Comparison of ENCODE assay signal across 11 cellular contexts in the genomic region with DNA sequence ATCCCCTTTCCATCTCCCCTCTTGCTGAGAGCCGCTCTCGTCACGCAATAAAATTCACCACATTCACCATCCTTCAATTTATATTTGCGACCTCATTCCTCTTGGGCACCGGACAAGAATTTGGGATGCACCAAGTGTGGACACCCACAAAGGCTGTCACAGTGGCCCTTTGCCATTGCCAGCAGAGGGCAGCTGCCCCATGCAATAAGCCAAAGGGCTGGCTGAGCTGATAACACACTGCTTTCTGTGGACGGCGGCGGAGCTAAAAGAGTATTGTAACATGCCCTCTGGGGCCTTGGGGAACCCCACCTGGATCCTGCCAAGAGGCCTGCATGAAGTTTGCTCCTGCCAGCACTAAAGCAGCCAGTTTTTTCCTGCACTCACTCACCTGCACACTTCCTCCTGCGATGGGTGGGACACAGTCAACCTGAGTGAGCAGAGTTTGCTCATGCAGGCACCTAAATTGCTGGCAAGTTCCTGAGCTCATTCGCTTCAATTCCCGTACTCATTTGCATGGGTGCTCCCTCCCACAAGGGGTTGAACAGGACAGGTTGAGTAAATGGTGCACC.
DNase-seq lines count a peak whose midpoint lies in the region; ATAC-seq and TF ChIP-seq lines count a peak whose summit lies in the region.
"Had no signal": no experiment of that assay in that cellular context is flagged by ENCODE, and none has a peak within 500 bp of the region (broad histone marks: within the 10 kb centered on the region; RNA-seq: fewer than 3 reads in every experiment).

No MANE protein-coding gene starts in this region.

- DNase-seq in AG04449 (ENCODE audit: low read depth, low spot score) (no peak), HFFc6 (no peak), caudate nucleus (lab: John Stamatoyannopoulos, UW) (peak in 32 of 61 donors; percentile 1 to 54 (median 16)), left colon (peak; percentile 38 to 43), DMS153 treated with DMSO at 0.1 percent for 48 hours (lab: John Stamatoyannopoulos, UW; ENCODE audit: unreplicated experiment) (no peak)
- no peak for DNase-seq in activated CD4-positive, alpha-beta T cell treated with anti-CD3 and anti-CD28 coated beads for 48 hours
- no peak for DNase-seq in activated CD8-positive, alpha-beta T cell treated with anti-CD3 and anti-CD28 coated beads for 36 hours
- DNase-seq in activated T-cell treated with anti-CD3 and anti-CD28 coated beads, Interleukin-2, amount 50 U/mL, for 72 hours, result no peak
- DNase-seq: activated CD4-positive, CD25-positive, alpha-beta regulatory T cell treated with anti-CD3 and anti-CD28 coated beads, Interleukin-2, amount 50 U/mL, for 72 hours; CD8-positive, alpha-beta T cell; NCI-H2081 treated with DMSO at 0.1 percent for 48 hours had no signal

- H3K27ac ChIP-seq in caudate nucleus (ENCODE audit: low read depth, low read length), result no peak overlapping the region

- H3K4me1 Mint-ChIP-seq in HFFc6 (ENCODE audit: low read depth), result peaks cover 19% of the 10 kb centered on the region; the same call in 1 of the 2 replicates
- no peaks in the 10 kb centered on the region for H3K4me1 Mint-ChIP-seq in activated CD8-positive, alpha-beta T cell treated with anti-CD3 and anti-CD28 coated beads for 36 hours (ENCODE audit: low read depth)
- H3K4me1 Mint-ChIP-seq in activated T-cell treated with anti-CD3 and anti-CD28 coated beads, Interleukin-2, amount 50 U/mL, for 72 hours (ENCODE audit: low read depth), result no peaks in the 10 kb centered on the region

- H3K27me3 Mint-ChIP-seq in HFFc6 (ENCODE audit: insufficient read depth), result peaks cover 2% of the 10 kb centered on the region; the same call in 1 of the 2 replicates
- H3K27me3 Mint-ChIP-seq in activated CD8-positive, alpha-beta T cell treated with anti-CD3 and anti-CD28 coated beads for 36 hours, result peaks cover 2% of the 10 kb centered on the region
- H3K27me3 Mint-ChIP-seq in activated T-cell treated with anti-CD3 and anti-CD28 coated beads, Interleukin-2, amount 50 U/mL, for 72 hours (ENCODE audit: low read depth), result no peaks in the 10 kb centered on the region

- intact Hi-C loops in left colon (cut with DNase I, micrococcal nuclease), result no loop called here
- intact Hi-C loops in activated CD8-positive, alpha-beta T cell treated with anti-CD3 and anti-CD28 coated beads for 36 hours (cut with micrococcal nuclease), result no loop called here

- ATAC-seq in left colon, result peak; percentile 87
- no peak for ATAC-seq in activated CD8-positive, alpha-beta T cell treated with anti-CD3 and anti-CD28 coated beads for 36 hours
- ATAC-seq in activated T-cell treated with anti-CD3 and anti-CD28 coated beads, Interleukin-2, amount 50 U/mL, for 72 hours (replicated peaks in 1 of 2), result no peak
- ATAC-seq: CD8-positive, alpha-beta T cell had no signal

- H3K36me3 Mint-ChIP-seq in HFFc6 (ENCODE audit: low read depth), result no peaks in the 10 kb centered on the region
- no peaks in the 10 kb centered on the region for H3K36me3 Mint-ChIP-seq in activated CD8-positive, alpha-beta T cell treated with anti-CD3 and anti-CD28 coated beads for 36 hours (ENCODE audit: low read depth)
- H3K36me3 Mint-ChIP-seq in activated T-cell treated with anti-CD3 and anti-CD28 coated beads, Interleukin-2, amount 50 U/mL, for 72 hours (ENCODE audit: insufficient read depth in 2 of 2), result no peaks in the 10 kb centered on the region
- H3K36me3 Mint-ChIP-seq: CD8-positive, alpha-beta T cell had no signal

- no peaks in the 10 kb centered on the region; the same call in 1 of the 2 replicates for H3K9me3 Mint-ChIP-seq in HFFc6
- H3K9me3 Mint-ChIP-seq in activated CD8-positive, alpha-beta T cell treated with anti-CD3 and anti-CD28 coated beads for 36 hours, result peaks cover 3% of the 10 kb centered on the region
- no peaks in the 10 kb centered on the region for H3K9me3 Mint-ChIP-seq in activated T-cell treated with anti-CD3 and anti-CD28 coated beads, Interleukin-2, amount 50 U/mL, for 72 hours
- H3K9me3 Mint-ChIP-seq: CD8-positive, alpha-beta T cell had no signal

- CTCF ChIA-PET in AG04449 (lab: Yijun Ruan, JAX), result interaction anchor here (1.1 to 1.2 kb wide), 2 partner anchors 576 to 987 kb away, joined by 3 to 4 read pairs; no protein-coding TSS in a partner anchor
- CTCF ChIA-PET in activated CD8-positive, alpha-beta T cell treated with anti-CD3 and anti-CD28 coated beads for 36 hours (lab: Charles Lee), result interaction anchor here (1.2 kb wide), 1 partner anchor 986 kb away, joined by 5 read pairs; no protein-coding TSS in a partner anchor

- no peak overlapping the region for H3K27ac Mint-ChIP-seq in HFFc6
- no peak overlapping the region for H3K27ac Mint-ChIP-seq in activated CD8-positive, alpha-beta T cell treated with anti-CD3 and anti-CD28 coated beads for 36 hours
- H3K27ac Mint-ChIP-seq in activated T-cell treated with anti-CD3 and anti-CD28 coated beads, Interleukin-2, amount 50 U/mL, for 72 hours, result no peak overlapping the region
- H3K27ac Mint-ChIP-seq: CD8-positive, alpha-beta T cell had no signal

- POLR2A ChIA-PET in AG04449 (lab: Yijun Ruan, JAX), result no interaction called here
- POLR2A ChIA-PET in activated CD8-positive, alpha-beta T cell treated with anti-CD3 and anti-CD28 coated beads for 36 hours (lab: Charles Lee), result no interaction called here

- TF ChIP-seq CTCF in AG04449 (IDR thresholded peaks at IDR 0.05; ENCODE audit: insufficient read depth, low read length, missing control alignments), result peak; percentile 29
- TF ChIP-seq CTCF in HFFc6 (IDR thresholded peaks at IDR 0.05), result peak; percentile 69
- no peak for TF ChIP-seq CTCF in activated CD8-positive, alpha-beta T cell treated with anti-CD3 and anti-CD28 coated beads for 36 hours (IDR thresholded peaks at IDR 0.05)

- no peak overlapping the region for H3K4me3 Mint-ChIP-seq in HFFc6
- H3K4me3 Mint-ChIP-seq in activated CD8-positive, alpha-beta T cell treated with anti-CD3 and anti-CD28 coated beads for 36 hours, result no peak overlapping the region
- H3K4me3 Mint-ChIP-seq in activated T-cell treated with anti-CD3 and anti-CD28 coated beads, Interleukin-2, amount 50 U/mL, for 72 hours, result no peak overlapping the region
- H3K4me3 Mint-ChIP-seq: CD8-positive, alpha-beta T cell had no signal

- no peak overlapping the region for H3K4me3 ChIP-seq in AG04449 (ENCODE audit: low read depth, low read length)

Comparison
In these comparisons a context has a peak if more than half of its experiments do, and no peak if none do; other contexts are left out.
1. DNase-seq: peak in caudate nucleus (32 of 61) and left colon (2 of 2); none in AG04449 (single experiment), HFFc6 (single experiment), DMS153 treated with DMSO at 0.1 percent for 48 hours (single experiment), activated CD4-positive, alpha-beta T cell treated with anti-CD3 and anti-CD28 coated beads for 48 hours (single experiment), activated CD8-positive, alpha-beta T cell treated with anti-CD3 and anti-CD28 coated beads for 36 hours (single experiment) and activated T-cell treated with anti-CD3 and anti-CD28 coated beads, Interleukin-2, amount 50 U/mL, for 72 hours (0 of 2).